In genomic region chr2:242075163-242075562, GRCh38 we compare ENCODE assay signal across 17 cellular contexts.
DNase-seq lines count a peak whose midpoint lies in the region; ATAC-seq, FAIRE-seq and TF ChIP-seq lines count a peak whose summit lies in the region.
"Had no signal": no experiment of that assay in that cellular context is flagged by ENCODE, and none has a peak within 500 bp of the region (broad histone marks: within the 10 kb centered on the region; RNA-seq: fewer than 3 reads in every experiment).

No MANE protein-coding gene starts in this region.

- H3K9me1 ChIP-seq in IMR-90 (ENCODE audit: insufficient read depth, low read length) = no peaks in the 10 kb centered on the region; the same call in 1 of the 2 replicates
- H3K9me1 ChIP-seq in K562 (ENCODE audit: control insufficient read depth, insufficient read depth, low read length) = no peaks in the 10 kb centered on the region

- H3K9me3 Mint-ChIP-seq in activated CD4-positive, alpha-beta T cell treated with anti-CD3 and anti-CD28 coated beads, Interleukin-2, amount 10 ng/mL, durations not matched to agents 7 days and 5 days = no peaks in the 10 kb centered on the region
- no peaks in the 10 kb centered on the region for H3K9me3 Mint-ChIP-seq in stimulated activated memory B cell treated with anti-CD40 and anti-IgM and Interleukin-4, amounts not matched to agents 10 μg/mL and 1 μg/mL and 100 μg/mL, for 72 hours

- TF ChIP-seq POLR2A in IMR-90 (IDR thresholded peaks at IDR 0.05; ENCODE audit: low read depth, low read length) = no peak
- no peak for TF ChIP-seq POLR2A in K562 (conservative IDR thresholded peaks at IDR 0.05)

- CTCF ChIA-PET in IMR-90 (lab: Yijun Ruan, JAX) = no interaction called here
- CTCF ChIA-PET in K562 (lab: Yijun Ruan, JAX; ENCODE audit: low intra/inter-chr PET ratio) = no interaction called here
- CTCF ChIA-PET in activated CD4-positive, alpha-beta T cell treated with anti-CD3 and anti-CD28 coated beads, Interleukin-2, amount 10 ng/mL, durations not matched to agents 7 days and 5 days (lab: Charles Lee) = no interaction called here

- H3K4me1 ChIP-seq in IMR-90 (ENCODE audit: control insufficient read depth, insufficient read depth, low read length) = peaks cover 15% of the 10 kb centered on the region
- H3K4me1 ChIP-seq in K562 (replicated peaks in 1 of 2; ENCODE audit: control insufficient read depth in 2 of 2, insufficient read depth in 2 of 2, low read length in 2 of 2) = peaks cover 0 to 6% of the 10 kb centered on the region in 2 experiments; a peak in 2 of 5 replicates
- H3K4me1 ChIP-seq: spleen had no signal

- peak; percentile 64 for DNase-seq in AG09319 (ENCODE audit: extremely low read depth, low read depth)
- DNase-seq in IMR-90 = peak; percentile 28
- no peak for DNase-seq in K562 (ENCODE audit: extremely low read depth in 1 of 4, low spot score in 3 of 4)
- DNase-seq in iris pigment epithelial cell (ENCODE audit: low read depth) = peak; percentile 50
- DNase-seq in activated CD4-positive, alpha-beta T cell treated with anti-CD3 and anti-CD28 coated beads, Interleukin-2, amount 10 ng/mL, durations not matched to agents 7 days and 5 days = no peak
- DNase-seq: activated CD4-positive, alpha-beta T cell treated with anti-CD3 and anti-CD28 coated beads, Interleukin-2, amount 50 U/mL, for 1 hour; activated T-cell treated with anti-CD3 and anti-CD28 coated beads, Interleukin-2, amount 50 U/mL, for 48 hours; amygdala; DMS79 treated with DMSO at 0.1 percent for 48 hours; MG63; SIG-M5; spleen; T-helper 9 cell had no signal

- H3K36me3 ChIP-seq in IMR-90 (ENCODE audit: control insufficient read depth, insufficient read depth, low read length) (no peaks in the 10 kb centered on the region), K562 (ENCODE audit: control insufficient read depth, insufficient read depth, low read length) (no peaks in the 10 kb centered on the region)
- H3K36me3 ChIP-seq: MG63, spleen had no signal

- H3K4ac ChIP-seq in IMR-90 (ENCODE audit: low read depth, low read length) = peak overlapping the region; percentile 48; the same call in 1 of the 2 replicates

- no peaks in the 10 kb centered on the region for H3K79me1 ChIP-seq in IMR-90 (ENCODE audit: low read depth in 1 of 2, low read length in 2 of 2)

- in situ Hi-C loops in IMR-90 (cut with MboI; ENCODE audit: low sequenced_read_pairs) (no loop called here), K562 (cut with MboI) (no loop called here)

- no peak overlapping the region for H3K27ac Mint-ChIP-seq in activated CD4-positive, alpha-beta T cell treated with anti-CD3 and anti-CD28 coated beads, Interleukin-2, amount 10 ng/mL, durations not matched to agents 7 days and 5 days
- no peak overlapping the region for H3K27ac Mint-ChIP-seq in stimulated activated memory B cell treated with anti-CD40 and anti-IgM and Interleukin-4, amounts not matched to agents 10 μg/mL and 1 μg/mL and 100 μg/mL, for 72 hours

- TF ChIP-seq RAD21 in IMR-90 (IDR thresholded peaks at IDR 0.05; ENCODE audit: low read length) (no peak), K562 (CRISPR knock-in tag; conservative IDR thresholded peaks at IDR 0.05 in 1 of 2, IDR thresholded peaks at IDR 0.05 in 1 of 2) (no peak)

- FAIRE-seq in K562 (lab: Jason Lieb, UNC) = no peak
- FAIRE-seq: frontal cortex had no signal

- dilution Hi-C loops in IMR-90 (cut with HindIII; ENCODE audit: low sequenced_read_pairs, unreplicated experiment) = no loop called here

- H3K9me3 ChIP-seq in IMR-90 (ENCODE audit: control insufficient read depth, insufficient read depth, low read length) = no peaks in the 10 kb centered on the region
- no peaks in the 10 kb centered on the region for H3K9me3 ChIP-seq in K562 (replicated peaks; ENCODE audit: control insufficient read depth, insufficient read depth, low read depth, low read length)
- H3K9me3 ChIP-seq: MG63, spleen had no signal

- H3K79me2 ChIP-seq in K562 (ENCODE audit: control insufficient read depth, insufficient read depth, low read length) = no peaks in the 10 kb centered on the region

- TF ChIP-seq CTCF in AG09319 (IDR thresholded peaks at IDR 0.05; ENCODE audit: low read depth, low read length) = no peak
- TF ChIP-seq CTCF in IMR-90 (conservative IDR thresholded peaks at IDR 0.05; ENCODE audit: low read depth, low read length) = no peak
- TF ChIP-seq CTCF in K562 (IDR thresholded peaks at IDR 0.05 in 2 of 3, conservative IDR thresholded peaks at IDR 0.05 in 1 of 3; ENCODE audit: insufficient read depth in 2 of 3, low read depth in 1 of 3, low read length in 3 of 3) = no peak

- no peaks in the 10 kb centered on the region for H3K36me3 Mint-ChIP-seq in activated CD4-positive, alpha-beta T cell treated with anti-CD3 and anti-CD28 coated beads, Interleukin-2, amount 10 ng/mL, durations not matched to agents 7 days and 5 days (ENCODE audit: low read depth)
- no peaks in the 10 kb centered on the region for H3K36me3 Mint-ChIP-seq in stimulated activated memory B cell treated with anti-CD40 and anti-IgM and Interleukin-4, amounts not matched to agents 10 μg/mL and 1 μg/mL and 100 μg/mL, for 72 hours

- peak overlapping the region; percentile 57 for H2BK20ac ChIP-seq in IMR-90 (ENCODE audit: low read depth, low read length)

- H3K14ac ChIP-seq in IMR-90 (replicated peaks; ENCODE audit: low read depth, low read length) = peak overlapping the region; percentile 72

- H2AK9ac ChIP-seq in IMR-90 (replicated peaks; ENCODE audit: low read depth, low read length, poor library complexity) = no peak overlapping the region

- H3K56ac ChIP-seq in IMR-90 (ENCODE audit: extremely low read depth, insufficient read depth, low read length) = no peak overlapping the region

- H2AK5ac ChIP-seq in IMR-90 (ENCODE audit: low read depth, low read length) = no peak overlapping the region

- H4K5ac ChIP-seq in IMR-90 (ENCODE audit: low read depth, low read length) = no peak overlapping the region

- H3K27me3 Mint-ChIP-seq in activated CD4-positive, alpha-beta T cell treated with anti-CD3 and anti-CD28 coated beads, Interleukin-2, amount 10 ng/mL, durations not matched to agents 7 days and 5 days = peaks cover 11% of the 10 kb centered on the region
- peaks cover 28% of the 10 kb centered on the region for H3K27me3 Mint-ChIP-seq in stimulated activated memory B cell treated with anti-CD40 and anti-IgM and Interleukin-4, amounts not matched to agents 10 μg/mL and 1 μg/mL and 100 μg/mL, for 72 hours

- H3K4me2 ChIP-seq in IMR-90 (ENCODE audit: low read depth, low read length) (no peak overlapping the region; the same call in 1 of the 2 replicates), K562 (ENCODE audit: insufficient read depth, low read length) (no peak overlapping the region)

- no TSS peak for BruUV-seq in IMR-90 (replicated peaks; lab: Mats Ljungman, UMichigan)
- no TSS peak for BruUV-seq in K562 (replicated peaks; lab: Mats Ljungman, UMichigan)

- H3K27me3 ChIP-seq in IMR-90 (ENCODE audit: control insufficient read depth, insufficient read depth, low read length) = peaks cover 4% of the 10 kb centered on the region; the same call in 1 of the 2 replicates
- no peaks in the 10 kb centered on the region; a peak in 1 of 5 replicates for H3K27me3 ChIP-seq in K562 (ENCODE audit: control insufficient read depth in 2 of 2, insufficient read depth in 2 of 2, low read length in 2 of 2)
- H3K27me3 ChIP-seq: MG63 had no signal

- H2BK120ac ChIP-seq in IMR-90 (ENCODE audit: low read depth, low read length) = peak overlapping the region; percentile 27; the same call in 1 of the 2 replicates

- H3K4me3 Mint-ChIP-seq in activated CD4-positive, alpha-beta T cell treated with anti-CD3 and anti-CD28 coated beads, Interleukin-2, amount 10 ng/mL, durations not matched to agents 7 days and 5 days = no peak overlapping the region
- H3K4me3 Mint-ChIP-seq in stimulated activated memory B cell treated with anti-CD40 and anti-IgM and Interleukin-4, amounts not matched to agents 10 μg/mL and 1 μg/mL and 100 μg/mL, for 72 hours = no peak overlapping the region

- H2AFZ ChIP-seq in IMR-90 (replicated peaks; ENCODE audit: low read length, poor library complexity) (no peak overlapping the region), K562 (ENCODE audit: low read depth, low read length) (no peak overlapping the region)

- H3K23ac ChIP-seq in IMR-90 (ENCODE audit: low read depth, low read length) = no peak overlapping the region

- intact Hi-C loops in IMR-90 (cut with micrococcal nuclease) = no loop called here
- intact Hi-C loops in K562 (cut with micrococcal nuclease) = no loop called here

- WGBS in IMR-90 (ENCODE audit: extremely low coverage in 2 of 2, insufficient read length in 1 of 2), 2 experiments = 40% methylated on average over 1 of the region's 2 CpGs; no CpG with 5 or more reads in 1 of the 2 experiments
- 0% methylated on average over 2 of the region's 2 CpGs for WGBS in K562 (ENCODE audit: insufficient coverage, low coverage, missing lambda C conversion rate)

- H2BK15ac ChIP-seq in IMR-90 (ENCODE audit: low read depth, low read length) = no peak overlapping the region

- no peak overlapping the region for H4K91ac ChIP-seq in IMR-90 (ENCODE audit: insufficient read depth, low read depth, low read length)

- H3K27ac ChIP-seq in IMR-90 (ENCODE audit: insufficient read depth, low read length) (no peak overlapping the region), K562 (ENCODE audit: extremely low read depth, low read depth, low read length) (no peak overlapping the region)
- H3K27ac ChIP-seq: spleen had no signal

- POLR2A ChIA-PET in IMR-90 (lab: Charles Lee; ENCODE audit: unreplicated experiment) = no interaction called here
- POLR2A ChIA-PET in K562 (lab: Yijun Ruan, JAX) = interaction anchor here (0.8 kb wide), 1 partner anchor 441 kb away, joined by 3 read pairs; no protein-coding TSS in a partner anchor
- POLR2A ChIA-PET in activated CD4-positive, alpha-beta T cell treated with anti-CD3 and anti-CD28 coated beads, Interleukin-2, amount 10 ng/mL, durations not matched to agents 7 days and 5 days (lab: Charles Lee) = no interaction called here

- H3K4me3 ChIP-seq in IMR-90 (ENCODE audit: insufficient read depth, low read depth, low read length) (no peak overlapping the region), K562 (no peak overlapping the region)
- H3K4me3 ChIP-seq: MG63, spleen had no signal

- no peak overlapping the region for H2BK5ac ChIP-seq in IMR-90 (ENCODE audit: low read depth, low read length, poor library complexity, severe bottlenecking)

- ATAC-seq in IMR-90 (ENCODE audit: low read depth) = no peak
- peak; percentile 51 for ATAC-seq in K562
- ATAC-seq in GM19395 (IDR thresholded peaks at IDR 0.05; ENCODE audit: unreplicated experiment) = no peak
- no peak for ATAC-seq in stimulated activated memory B cell treated with anti-CD40 and anti-IgM and Interleukin-4, amounts not matched to agents 10 μg/mL and 1 μg/mL and 100 μg/mL, for 72 hours
- ATAC-seq in HG03097 (IDR thresholded peaks at IDR 0.05; ENCODE audit: low FRiP score, unreplicated experiment) = no peak

- H4K20me1 ChIP-seq in IMR-90 (ENCODE audit: insufficient read depth, low read length) = no peaks in the 10 kb centered on the region
- no peaks in the 10 kb centered on the region for H4K20me1 ChIP-seq in K562 (replicated peaks; ENCODE audit: control insufficient read depth, insufficient read depth, low read length)

- no peak overlapping the region for H3K9ac ChIP-seq in IMR-90 (ENCODE audit: low read depth, low read length)
- H3K9ac ChIP-seq in K562 (ENCODE audit: insufficient read depth in 1 of 2, low read depth in 2 of 2, low read length in 2 of 2) = no peak overlapping the region

- H3K4me1 Mint-ChIP-seq in activated CD4-positive, alpha-beta T cell treated with anti-CD3 and anti-CD28 coated beads, Interleukin-2, amount 10 ng/mL, durations not matched to agents 7 days and 5 days = no peaks in the 10 kb centered on the region
- no peaks in the 10 kb centered on the region for H3K4me1 Mint-ChIP-seq in stimulated activated memory B cell treated with anti-CD40 and anti-IgM and Interleukin-4, amounts not matched to agents 10 μg/mL and 1 μg/mL and 100 μg/mL, for 72 hours

- no peak overlapping the region for H4K8ac ChIP-seq in IMR-90 (ENCODE audit: low read depth in 2 of 2, low read length in 2 of 2)

- no peak overlapping the region for H3K18ac ChIP-seq in IMR-90 (ENCODE audit: low read depth, low read length)

- peak; percentile 19; the same call in 1 of the 2 replicates for TF ChIP-seq EP300 in K562 (IDR thresholded peaks at IDR 0.05; ENCODE audit: low read length)

Comparison
In these comparisons a context has a peak if more than half of its experiments do, and no peak if none do; other contexts are left out.
1. DNase-seq: peak in AG09319 (single experiment), IMR-90 (single experiment) and iris pigment epithelial cell (single experiment); none in K562 (0 of 4) and activated CD4-positive, alpha-beta T cell treated with anti-CD3 and anti-CD28 coated beads, Interleukin-2, amount 10 ng/mL, durations not matched to agents 7 days and 5 days (single experiment).